Comparison of ENCODE assay signal across 15 cellular contexts in the genomic region with DNA sequence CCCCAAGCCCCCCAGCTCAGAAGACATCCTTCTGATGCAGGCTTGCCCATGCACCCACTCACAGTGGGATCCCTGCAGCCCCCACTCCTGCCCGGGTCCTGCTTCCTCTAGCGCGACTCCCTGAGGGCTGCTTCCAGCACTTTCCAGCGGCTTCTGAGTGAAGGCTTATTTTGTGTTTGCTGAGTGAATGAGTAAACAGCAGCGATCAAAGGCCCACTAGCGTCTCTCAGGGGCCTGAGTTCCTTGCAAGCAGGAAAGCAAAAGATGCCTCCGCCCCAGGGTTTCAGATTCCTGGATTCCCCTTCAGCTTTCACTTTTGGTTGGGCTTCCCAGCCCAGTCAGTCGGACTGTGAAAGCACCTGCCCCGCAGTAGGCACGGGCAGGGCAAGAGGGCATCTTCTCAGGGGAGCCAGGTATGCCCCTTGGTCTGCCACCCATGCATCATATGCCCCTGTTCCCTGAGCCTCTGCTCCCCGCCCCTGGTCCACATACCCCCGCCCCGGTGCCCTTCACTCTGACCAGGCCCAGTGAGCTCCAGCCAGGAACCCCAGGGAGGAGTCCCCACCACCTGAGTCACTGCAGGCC. TPM values are rescaled to one million over a fixed set of nuclear protein-coding genes. Genes with fewer than 3 reads are reported as not detected.
DNase-seq lines count a peak whose midpoint lies in the region; ATAC-seq, FAIRE-seq and TF ChIP-seq lines count a peak whose summit lies in the region.
"Had no signal": no experiment of that assay in that cellular context is flagged by ENCODE, and none has a peak within 500 bp of the region (broad histone marks: within the 10 kb centered on the region; RNA-seq: fewer than 3 reads in every experiment).

No MANE protein-coding gene starts in this region.

- CTCF ChIA-PET in A549 (lab: Yijun Ruan, JAX) = interaction anchor here (0.7 to 1.1 kb wide), 4 partner anchors 13 to 387 kb away, joined by 3 read pairs; no protein-coding TSS in a partner anchor

- H3K9ac ChIP-seq in HUES6 (ENCODE audit: low read length) = peak overlapping the region; percentile 63
- H3K9ac ChIP-seq in mucosa of rectum (ENCODE audit: low read depth in 1 of 2, low read length in 2 of 2) = peak overlapping the region in 1 of 2 donors; percentile 58
- H3K9ac ChIP-seq: SK-N-SH had no signal

- H3K4me1 Mint-ChIP-seq in activated T-helper 2 cell treated with anti-CD3 and anti-CD28 coated beads, Interferon-gamma antibody, Interleukin-2, Interleukin-4, amounts not matched to agents 10 μg/mL and 5 μg/mL and 100 μg/mL, durations not matched to agents 14 hours and 24 hours and 36 hours (ENCODE audit: low read depth) = peaks cover 10% of the 10 kb centered on the region

- no peak for TF ChIP-seq RAD21 in A549 (conservative IDR thresholded peaks at IDR 0.05 in 1 of 2, IDR thresholded peaks at IDR 0.05 in 1 of 2)

- no peak for TF ChIP-seq CTCF in A549 (IDR thresholded peaks at IDR 0.05)
- TF ChIP-seq CTCF in epithelial cell of esophagus (IDR thresholded peaks at IDR 0.05; ENCODE audit: insufficient read depth, low read depth, low read length, missing control alignments) = no peak
- no peak for TF ChIP-seq CTCF in omental fat pad (IDR thresholded peaks at IDR 0.05)

- no peak for TF ChIP-seq EP300 in A549 (IDR thresholded peaks at IDR 0.05)

- H3K9me3 ChIP-seq in A549 = no peaks in the 10 kb centered on the region
- H3K9me3 ChIP-seq in HUES6 (ENCODE audit: control insufficient read depth, insufficient read depth, low read depth, low read length) = no peaks in the 10 kb centered on the region
- no peaks in the 10 kb centered on the region for H3K9me3 ChIP-seq in mucosa of rectum (ENCODE audit: control insufficient read depth in 2 of 2, low read length in 2 of 2)
- H3K9me3 ChIP-seq: SK-N-SH, tibial nerve had no signal

- ATAC-seq in A549 (peak; percentile 30 to 41; a peak in 4 of 6 replicates), omental fat pad (ENCODE audit: low FRiP score) (no peak), HG02870 (IDR thresholded peaks at IDR 0.05; ENCODE audit: unreplicated experiment) (no peak)
- ATAC-seq: activated naive CD4-positive, alpha-beta T cell treated with anti-CD3 and anti-CD28 coated beads, Interleukin-2, amount 50 U/mL, for 72 hours had no signal

- peaks cover 16% of the 10 kb centered on the region; the same call in 2 of the 3 replicates for H3K4me1 ChIP-seq in A549
- H3K4me1 ChIP-seq in HUES6 (ENCODE audit: control insufficient read depth, insufficient read depth, low read length) = peaks cover 29% of the 10 kb centered on the region
- H3K4me1 ChIP-seq in mucosa of rectum (ENCODE audit: control insufficient read depth in 2 of 2, insufficient read depth in 2 of 2, low read length in 2 of 2) = no peaks in the 10 kb centered on the region

- H3K27me3 ChIP-seq in HUES6 (ENCODE audit: control insufficient read depth, insufficient read depth, low read length) (no peaks in the 10 kb centered on the region), mucosa of rectum (ENCODE audit: control insufficient read depth in 2 of 2, insufficient read depth in 2 of 2, low read length in 2 of 2) (no peaks in the 10 kb centered on the region)
- H3K27me3 ChIP-seq: tibial nerve had no signal

- DNase-seq in A549 (ENCODE audit: low read depth in 1 of 2, low spot score in 1 of 2) (no peak), epithelial cell of esophagus (ENCODE audit: low read depth) (peak; percentile 25), activated gamma-delta T cell treated with Interleukin-2 at 50 U/mL for 16 hours (no peak), omental fat pad (ENCODE audit: low spot score) (no peak)
- DNase-seq in activated T-helper 2 cell treated with anti-CD3 and anti-CD28 coated beads, Interferon-gamma antibody, Interleukin-2, Interleukin-4, amounts not matched to agents 10 μg/mL and 5 μg/mL and 100 μg/mL, durations not matched to agents 14 hours and 24 hours and 36 hours (ENCODE audit: low spot score) = no peak
- DNase-seq: caudate nucleus, HCEC 1CT, hippocampal formation, mesenchymal stem cell, SK-N-SH had no signal

- peak overlapping the region; percentile 59 for H3K4me2 ChIP-seq in A549
- H3K4me2 ChIP-seq: SK-N-SH had no signal

- H3K4me3 ChIP-seq in A549 (no peak overlapping the region), HUES6 (ENCODE audit: low read depth, low read length) (no peak overlapping the region), epithelial cell of esophagus (ENCODE audit: low read length) (no peak overlapping the region), mucosa of rectum (ENCODE audit: low read length in 2 of 2) (peak overlapping the region; percentile 41 to 62)

- POLR2A ChIA-PET in A549 (lab: Yijun Ruan, JAX) = no interaction called here

- no peak overlapping the region for H3K4me3 Mint-ChIP-seq in activated T-helper 2 cell treated with anti-CD3 and anti-CD28 coated beads, Interferon-gamma antibody, Interleukin-2, Interleukin-4, amounts not matched to agents 10 μg/mL and 5 μg/mL and 100 μg/mL, durations not matched to agents 14 hours and 24 hours and 36 hours (ENCODE audit: low read depth)

- intact Hi-C loops in activated T-helper 2 cell treated with anti-CD3 and anti-CD28 coated beads, Interferon-gamma antibody, Interleukin-2, Interleukin-4, amounts not matched to agents 10 μg/mL and 5 μg/mL and 100 μg/mL, durations not matched to agents 14 hours and 24 hours and 36 hours (cut with micrococcal nuclease) = no loop called here

- H3K36me3 Mint-ChIP-seq in activated T-helper 2 cell treated with anti-CD3 and anti-CD28 coated beads, Interferon-gamma antibody, Interleukin-2, Interleukin-4, amounts not matched to agents 10 μg/mL and 5 μg/mL and 100 μg/mL, durations not matched to agents 14 hours and 24 hours and 36 hours (ENCODE audit: low read depth) = peaks cover 27% of the 10 kb centered on the region

- no peak overlapping the region for H3K27ac Mint-ChIP-seq in activated T-helper 2 cell treated with anti-CD3 and anti-CD28 coated beads, Interferon-gamma antibody, Interleukin-2, Interleukin-4, amounts not matched to agents 10 μg/mL and 5 μg/mL and 100 μg/mL, durations not matched to agents 14 hours and 24 hours and 36 hours

- no peak for TF ChIP-seq POLR2A in A549 (IDR thresholded peaks at IDR 0.05; ENCODE audit: low read length)

- H3K27ac ChIP-seq in A549 (peak overlapping the region in 1 of 2 experiments; percentile 42; a peak in 1 of 6 replicates), HUES6 (ENCODE audit: low read depth, low read length) (peak overlapping the region; percentile 40; the same call in 1 of the 2 replicates), mucosa of rectum (ENCODE audit: low read depth in 2 of 2, low read length in 2 of 2) (peak overlapping the region; percentile 25 to 32)
- H3K27ac ChIP-seq: tibial nerve had no signal

- 44% methylated on average over 10 of the region's 13 CpGs for WGBS in A549 (ENCODE audit: missing lambda C conversion rate)

- H3K9me3 Mint-ChIP-seq in activated T-helper 2 cell treated with anti-CD3 and anti-CD28 coated beads, Interferon-gamma antibody, Interleukin-2, Interleukin-4, amounts not matched to agents 10 μg/mL and 5 μg/mL and 100 μg/mL, durations not matched to agents 14 hours and 24 hours and 36 hours = no peaks in the 10 kb centered on the region
- H3K9me3 Mint-ChIP-seq: activated naive CD4-positive, alpha-beta T cell treated with anti-CD3 and anti-CD28 coated beads, Interleukin-2, amount 50 U/mL, for 72 hours had no signal

- H3K27me3 Mint-ChIP-seq in activated T-helper 2 cell treated with anti-CD3 and anti-CD28 coated beads, Interferon-gamma antibody, Interleukin-2, Interleukin-4, amounts not matched to agents 10 μg/mL and 5 μg/mL and 100 μg/mL, durations not matched to agents 14 hours and 24 hours and 36 hours (ENCODE audit: low read depth) = no peaks in the 10 kb centered on the region

- no peak for FAIRE-seq in A549 (lab: Jason Lieb, UNC)

- peaks cover 11% of the 10 kb centered on the region for H3K36me3 ChIP-seq in HUES6 (ENCODE audit: control insufficient read depth, insufficient read depth, low read length)
- peaks cover 9 to 17% of the 10 kb centered on the region in 2 donors for H3K36me3 ChIP-seq in mucosa of rectum (ENCODE audit: control insufficient read depth in 2 of 2, insufficient read depth in 2 of 2, low read length in 2 of 2)

TF ChIP-seq in A549, 52 proteins besides CTCF, POLR2A, EP300 and RAD21:
- TF ChIP-seq RNF2 (IDR thresholded peaks at IDR 0.05; ENCODE audit: borderline replicate concordance, low read depth) (no peak), HES2 (IDR thresholded peaks at IDR 0.05) (no peak), MAX (IDR thresholded peaks at IDR 0.05) (no peak), CEBPB (IDR thresholded peaks at IDR 0.05) (no peak), HOXB13 (CRISPR knock-in tag; IDR thresholded peaks at IDR 0.05; ENCODE audit: low read depth) (no peak)

RNA-seq across cellular contexts. Expression of gene FADD, which starts 9.2 kb away (rescaled TPM):
- 30.2 and 34.7 TPM in 2 replicates for polyA plus RNA-seq in A549 (2011; rRNA removed)
- polyA plus RNA-seq in A549 (2012; cell fraction: cytosol; rRNA removed) = 28.2 and 38.1 TPM in 2 replicates
- polyA plus RNA-seq in A549 (2012; cell fraction: nucleus; rRNA removed) = 29.5 and 29.7 TPM in 2 replicates
- 54.4 to 64.9 TPM (median 59.1 TPM) in 3 replicates for polyA plus RNA-seq in A549 (2017; fragmentation: RNase III; extraction: RNeasy Plus Mini Kit Qiagen cat#74134 plus additional on column Dnase treatment)
- polyA minus RNA-seq in A549 (2011; rRNA and poly(A)+ RNA removed) = 35.3 and 37.0 TPM in 2 replicates
- total RNA-seq in omental fat pad = 10 to 100 TPM; 18.4 to 30.1 (median 22.6) TPM
- 43.0 and 44.3 TPM in 2 replicates for total RNA-seq in activated T-helper 2 cell treated with anti-CD3 and anti-CD28 coated beads, Interferon-gamma antibody, Interleukin-2, Interleukin-4, amounts not matched to agents 10 μg/mL and 5 μg/mL and 100 μg/mL, durations not matched to agents 14 hours and 24 hours and 36 hours

RNA-seq across cellular contexts. Expression of gene PPFIA1, which starts 58.2 kb away (rescaled TPM):
- polyA plus RNA-seq in A549 (2011; rRNA removed) = 38.6 and 45.6 TPM in 2 replicates
- 44.4 and 46.8 TPM in 2 replicates for polyA plus RNA-seq in A549 (2012; cell fraction: cytosol; rRNA removed)
- polyA plus RNA-seq in A549 (2012; cell fraction: nucleus; rRNA removed) = 50.6 and 64.1 TPM in 2 replicates
- 23.3 to 24.8 TPM (median 23.8 TPM) in 3 replicates for polyA plus RNA-seq in A549 (2017; fragmentation: RNase III; extraction: RNeasy Plus Mini Kit Qiagen cat#74134 plus additional on column Dnase treatment)
- 123 TPM in 2 replicates for polyA minus RNA-seq in A549 (2011; rRNA and poly(A)+ RNA removed)
- total RNA-seq in omental fat pad = 100 to 1,000 TPM in 1 of 4 donors, 10 to 100 TPM in 3; 58.3 to 119 (median 84.7) TPM
- total RNA-seq in activated T-helper 2 cell treated with anti-CD3 and anti-CD28 coated beads, Interferon-gamma antibody, Interleukin-2, Interleukin-4, amounts not matched to agents 10 μg/mL and 5 μg/mL and 100 μg/mL, durations not matched to agents 14 hours and 24 hours and 36 hours = 47.1 and 47.4 TPM in 2 replicates

Comparison
In these comparisons a context has a peak if more than half of its experiments do, and no peak if none do; other contexts are left out.
1. ATAC-seq: peak in A549 (2 of 2); none in omental fat pad (single experiment) and HG02870 (single experiment).
2. H3K4me3 ChIP-seq: peak in mucosa of rectum (2 of 2); none in A549 (single experiment), HUES6 (single experiment) and epithelial cell of esophagus (single experiment).